ENCODE assay signal across 8 cellular contexts in genomic region chr7:80722596-80723141, GRCh38.
DNase-seq lines count a peak whose midpoint lies in the region; ATAC-seq and TF ChIP-seq lines count a peak whose summit lies in the region.

No MANE protein-coding gene starts in this region.

- H3K4me1 ChIP-seq in PC-3 (ENCODE audit: insufficient read depth, low read length) (peaks cover 40% of the 10 kb centered on the region), esophagus squamous epithelium (peaks cover 0 to 21% (median 11%) of the 10 kb centered on the region in 3 donors), neuronal stem cell (ENCODE audit: control insufficient read depth in 2 of 2, insufficient read depth in 1 of 2, low read depth in 1 of 2, low read length in 2 of 2) (peaks cover 12 to 24% of the 10 kb centered on the region in 2 donors)

- H3K4me3 ChIP-seq in BJ (ENCODE audit: low read depth, low read length) = no peak overlapping the region
- H3K4me3 ChIP-seq in PC-3 (ENCODE audit: low read length) = peak overlapping the region; percentile 38; the same call in 1 of the 2 replicates
- no peak overlapping the region for H3K4me3 ChIP-seq in esophagus squamous epithelium
- no peak overlapping the region for H3K4me3 ChIP-seq in neuronal stem cell (ENCODE audit: low read length in 2 of 2)

- no peak overlapping the region for H2BK120ac ChIP-seq in neuronal stem cell (ENCODE audit: low read depth, low read length)

- no peak for TF ChIP-seq POLR2A in esophagus squamous epithelium (IDR thresholded peaks at IDR 0.05)

- POLR2A ChIA-PET in BJ (lab: Charles Lee) (interaction anchor here (0.5 to 0.6 kb wide), 4 partner anchors 28 to 609 kb away, joined by 3 to 5 read pairs (median 3); partner anchors contain the start of gene SEMA3C), PC-3 (lab: Charles Lee; ENCODE audit: unreplicated experiment) (interaction anchor here (0.6 to 0.7 kb wide), 3 partner anchors 107 to 220 kb away, joined by 3 to 6 read pairs (median 3); no protein-coding TSS in a partner anchor)

- no peak overlapping the region for H3K4ac ChIP-seq in neuronal stem cell (ENCODE audit: low read length)

- DNase-seq in BJ (ENCODE audit: low read depth) (peak; percentile 95), PC-3 (peak; percentile 98), esophagus squamous epithelium (lab: John Stamatoyannopoulos, UW) (peak; percentile 3), neuronal stem cell (ENCODE audit: low spot score) (no peak), NCI-H748 (lab: John Stamatoyannopoulos, UW; ENCODE audit: unreplicated experiment) (no peak), GM10266 (ENCODE audit: extremely low spot score) (no peak)

- WGBS in esophagus squamous epithelium, 2 donors = 21 to 37% methylated on average over 3 of the region's 3 CpGs
- WGBS in neuronal stem cell (ENCODE audit: extremely low coverage in 2 of 2, insufficient read length in 2 of 2, insufficient replicate concordance in 1 of 2), 2 donors = no CpG with 5 or more reads among the region's 3 CpGs

- H2AFZ ChIP-seq in PC-3 (ENCODE audit: low read length) (no peak overlapping the region), neuronal stem cell (ENCODE audit: low read length) (peak overlapping the region; percentile 72)

- no peaks in the 10 kb centered on the region for H4K20me1 ChIP-seq in PC-3 (ENCODE audit: low read length)

- CTCF ChIA-PET in BJ (lab: Yijun Ruan, JAX) (interaction anchor here (0.7 to 1.6 kb wide), 4 partner anchors 25 to 745 kb away, joined by 3 to 4 read pairs (median 3); no protein-coding TSS in a partner anchor), PC-3 (lab: Charles Lee) (interaction anchor here (0.6 kb wide), 3 partner anchors 8 to 295 kb away, joined by 3 to 20 read pairs (median 4); no protein-coding TSS in a partner anchor)

- no peak overlapping the region for H3K23ac ChIP-seq in neuronal stem cell (ENCODE audit: low read depth, low read length, poor library complexity)

- H3K79me1 ChIP-seq in neuronal stem cell (ENCODE audit: low read depth, low read length) = no peaks in the 10 kb centered on the region

- H3K9ac ChIP-seq in PC-3 (ENCODE audit: low read length) (peak overlapping the region; percentile 70), neuronal stem cell (ENCODE audit: low read depth, low read length, poor library complexity) (no peak overlapping the region)

- H3K27ac ChIP-seq in PC-3 (ENCODE audit: low read length) (peak overlapping the region; percentile 98), esophagus squamous epithelium (peak overlapping the region in 3 of 4 donors; percentile 61 to 84 (median 80)), neuronal stem cell (replicated peaks; ENCODE audit: low read length) (no peak overlapping the region)

- H3K27me3 ChIP-seq in BJ (ENCODE audit: control insufficient read depth, insufficient read depth, low read length) (no peaks in the 10 kb centered on the region), PC-3 (ENCODE audit: low read length) (no peaks in the 10 kb centered on the region), esophagus squamous epithelium (no peaks in the 10 kb centered on the region), neuronal stem cell (ENCODE audit: control insufficient read depth in 3 of 3, insufficient read depth in 3 of 3, low read depth in 1 of 3, low read length in 3 of 3) (no peaks in the 10 kb centered on the region)

- no peak overlapping the region for H2BK12ac ChIP-seq in neuronal stem cell (ENCODE audit: low read length)

- H2BK15ac ChIP-seq in neuronal stem cell (ENCODE audit: low read length) = no peak overlapping the region

- H3K9me2 ChIP-seq in PC-3 (replicated peaks; ENCODE audit: low read length) = no peaks in the 10 kb centered on the region

- H3K36me3 ChIP-seq in BJ (ENCODE audit: control insufficient read depth, insufficient read depth, low read length) (no peaks in the 10 kb centered on the region), PC-3 (ENCODE audit: low read depth, low read length) (no peaks in the 10 kb centered on the region), esophagus squamous epithelium (no peaks in the 10 kb centered on the region), neuronal stem cell (replicated peaks in 1 of 2; ENCODE audit: control insufficient read depth in 2 of 2, insufficient read depth in 2 of 2, low read length in 2 of 2) (no peaks in the 10 kb centered on the region)

- ATAC-seq in PC-3 (peak; percentile 98), GM19035 (IDR thresholded peaks at IDR 0.05; ENCODE audit: unreplicated experiment) (no peak), GM19467 (IDR thresholded peaks at IDR 0.05; ENCODE audit: unreplicated experiment) (no peak)

- no peak overlapping the region for H3K14ac ChIP-seq in neuronal stem cell (ENCODE audit: low read length)

- H3K18ac ChIP-seq in neuronal stem cell (ENCODE audit: low read length) = no peak overlapping the region

- BruUV-seq in PC-3 (replicated peaks; lab: Mats Ljungman, UMichigan) = no TSS peak

- H3F3A ChIP-seq in PC-3 (ENCODE audit: low read length, unreplicated experiment) = peaks cover 10% of the 10 kb centered on the region

- H3K4me2 ChIP-seq in PC-3 (ENCODE audit: low read length) (peak overlapping the region; percentile 79), neuronal stem cell (ENCODE audit: insufficient read depth, low read length, poor library complexity, severe bottlenecking) (no peak overlapping the region)

- H4K8ac ChIP-seq in neuronal stem cell (ENCODE audit: low read depth, low read length) = no peak overlapping the region

- no peak overlapping the region for H2BK5ac ChIP-seq in neuronal stem cell (ENCODE audit: low read length)

- no peak overlapping the region for H2AK5ac ChIP-seq in neuronal stem cell (ENCODE audit: low read depth, low read length)

- H4K91ac ChIP-seq in neuronal stem cell (ENCODE audit: low read depth, low read length, poor library complexity) = no peak overlapping the region

- H3K9me3 ChIP-seq in PC-3 (ENCODE audit: low read length) = no peaks in the 10 kb centered on the region
- H3K9me3 ChIP-seq in esophagus squamous epithelium = no peaks in the 10 kb centered on the region
- H3K9me3 ChIP-seq in neuronal stem cell (replicated peaks in 1 of 2; ENCODE audit: control insufficient read depth in 2 of 2, insufficient read depth in 1 of 2, low read depth in 1 of 2, low read length in 2 of 2) = no peaks in the 10 kb centered on the region

- intact Hi-C loops in PC-3 (cut with micrococcal nuclease) (loop anchor here (2.0 to 10.0 kb wide), 4 partner anchors 18 to 220 kb away; partner anchors contain the start of gene SEMA3C), esophagus squamous epithelium (cut with DNase I) (no loop called here)

- TF ChIP-seq CTCF in BJ (IDR thresholded peaks at IDR 0.05; ENCODE audit: insufficient read depth, low read depth, low read length) (no peak), PC-3 (conservative IDR thresholded peaks at IDR 0.05; ENCODE audit: low read depth, low read length) (no peak), esophagus squamous epithelium (IDR thresholded peaks at IDR 0.05) (no peak), GM10266 (IDR thresholded peaks at IDR 0.05; ENCODE audit: control insufficient read depth, insufficient read depth, low read depth, missing control alignments) (no peak)

- no peaks in the 10 kb centered on the region for H3K79me2 ChIP-seq in PC-3 (ENCODE audit: low read length)

Comparison
In these comparisons a context has a peak if more than half of its experiments do, and no peak if none do; other contexts are left out.
1. DNase-seq: peak in BJ (single experiment), PC-3 (single experiment) and esophagus squamous epithelium (single experiment); none in neuronal stem cell (single experiment), NCI-H748 (single experiment) and GM10266 (single experiment).